Comparison of ENCODE assay signal across 7 cellular contexts in the genomic region with DNA sequence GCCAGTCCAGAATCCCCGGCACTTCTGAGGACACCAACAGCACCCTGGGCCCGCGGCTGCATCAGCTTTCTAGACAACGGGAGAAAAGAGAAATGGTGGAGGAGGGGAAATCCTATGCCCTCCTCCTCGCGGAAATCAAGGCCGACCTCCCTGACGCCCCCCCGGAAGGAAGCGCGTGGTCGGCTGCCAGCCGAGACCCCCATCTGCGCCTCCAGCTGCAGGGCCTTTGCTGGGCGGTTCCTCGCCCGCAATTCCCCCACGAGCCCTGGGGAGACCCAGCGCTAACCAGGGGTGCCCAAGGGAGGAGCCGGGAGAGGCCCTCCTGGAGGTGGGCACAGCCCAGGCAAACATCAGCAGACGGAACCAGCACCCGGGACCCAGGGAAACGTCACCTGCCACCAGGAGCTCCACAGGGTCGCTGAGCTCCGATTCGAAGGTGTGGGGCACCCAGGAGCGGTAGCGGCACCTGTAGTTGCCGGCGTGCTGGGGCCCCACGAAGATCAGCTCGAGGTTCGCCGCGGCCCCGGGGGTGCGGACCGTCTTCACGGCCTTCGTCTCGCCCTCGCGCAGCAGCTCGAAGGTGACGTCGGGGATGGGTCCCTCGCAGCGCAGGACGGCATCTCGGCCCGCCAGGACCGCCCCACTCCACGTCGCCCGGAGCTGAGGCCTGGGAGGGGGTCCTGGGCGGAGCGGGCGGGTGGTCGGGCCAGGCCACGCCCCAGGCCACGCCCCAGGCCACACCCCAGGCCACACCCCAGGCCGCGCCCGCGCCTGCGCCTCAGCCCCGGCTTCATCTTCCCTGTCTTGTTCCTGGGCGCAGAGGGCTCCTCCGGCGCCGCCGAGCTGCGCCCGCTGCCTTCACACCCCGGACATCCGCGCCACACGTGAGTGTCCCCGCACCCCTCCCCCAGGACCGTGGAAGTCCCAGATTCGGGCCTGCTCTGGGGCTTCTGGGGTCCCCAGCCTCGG. TPM values are rescaled to one million over a fixed set of nuclear protein-coding genes. Genes with fewer than 3 reads are reported as not detected.
DNase-seq lines count a peak whose midpoint lies in the region; ATAC-seq, FAIRE-seq and TF ChIP-seq lines count a peak whose summit lies in the region.

No MANE protein-coding gene starts in this region.

- H3K9me3 ChIP-seq in kidney (ENCODE audit: control insufficient read depth in 1 of 2, low read length in 2 of 2), result no peaks in the 10 kb centered on the region

- H3K4me3 ChIP-seq in bronchial epithelial cell (ENCODE audit: low read depth, low read length), result peak overlapping the region; percentile 36
- H3K4me3 ChIP-seq in kidney (ENCODE audit: low read length in 2 of 2), result peak overlapping the region; percentile 44 to 52

- TF ChIP-seq CTCF in VCaP (conservative IDR thresholded peaks at IDR 0.05) (no peak), bronchial epithelial cell (IDR thresholded peaks at IDR 0.05; ENCODE audit: insufficient read depth, low read length, severe bottlenecking) (no peak), kidney (IDR thresholded peaks at IDR 0.05; ENCODE audit: borderline replicate concordance, extremely low read depth, insufficient read depth) (no peak)

- peak overlapping the region in 1 of 2 donors; percentile 7 for H3K9ac ChIP-seq in kidney (ENCODE audit: low read length in 2 of 2)

- H3K27me3 ChIP-seq in bronchial epithelial cell (ENCODE audit: control insufficient read depth, insufficient read depth, low read length), result peaks cover 6% of the 10 kb centered on the region

- DNase-seq in NCI-H2029 (lab: John Stamatoyannopoulos, UW) (peak; percentile 33), bronchial epithelial cell (ENCODE audit: low read depth) (no peak), kidney (peak; percentile 93)
- peak; percentile 73 for DNase-seq in stimulated activated CD4-positive, alpha-beta T cell treated with anti-CD3 and anti-CD28 coated beads, Interleukin-15, amount 100 ng/mL, for 24 hours

- H3K4me1 ChIP-seq in kidney (ENCODE audit: control insufficient read depth in 1 of 2, insufficient read depth in 1 of 2, low read depth in 1 of 2, low read length in 2 of 2), result peaks cover 0 to 8% of the 10 kb centered on the region in 2 donors

- intact Hi-C loops in kidney (cut with DNase I), result no loop called here

- TF ChIP-seq POLR2A in GM15510 (IDR thresholded peaks at IDR 0.05; ENCODE audit: borderline replicate concordance, extremely low read depth, insufficient read length), result peak; percentile 89

- ATAC-seq in HG02678 (IDR thresholded peaks at IDR 0.05; ENCODE audit: unreplicated experiment), result peak; percentile 93

- H3K27ac ChIP-seq in VCaP (peak overlapping the region; percentile 47; the same call in 1 of the 2 replicates), kidney (ENCODE audit: low read depth in 2 of 2, low read length in 2 of 2) (peak overlapping the region; percentile 11 to 37)

- FAIRE-seq in bronchial epithelial cell (lab: Jason Lieb, UNC) (no peak), kidney (lab: Jason Lieb, UNC) (no peak)

- H3K36me3 ChIP-seq in bronchial epithelial cell (ENCODE audit: control insufficient read depth, insufficient read depth, low read length), result no peaks in the 10 kb centered on the region
- H3K36me3 ChIP-seq in kidney (ENCODE audit: control insufficient read depth in 1 of 2, insufficient read depth in 2 of 2, low read length in 2 of 2), result no peaks in the 10 kb centered on the region

RNA-seq across cellular contexts. Expression of gene A1BG, which starts 6.0 kb away (rescaled TPM):
- total RNA-seq in bronchial epithelial cell (2.1 and 4.7 TPM in 2 replicates), kidney (10.9 TPM)
- polyA plus RNA-seq in kidney (ENCODE audit: insufficient read depth, low read depth, low replicate concordance), result 19.0 TPM

RNA-seq across cellular contexts. Expression of gene ZNF497, which starts 15.3 kb away (rescaled TPM):
- 0.53 and 2.2 TPM in 2 replicates for total RNA-seq in bronchial epithelial cell
- 5.0 TPM for total RNA-seq in kidney
- 1.7 TPM for polyA plus RNA-seq in kidney (ENCODE audit: insufficient read depth, low read depth, low replicate concordance)

RNA-seq across cellular contexts. Expression of gene ZSCAN22, which starts 20.5 kb away (rescaled TPM):
- 1.8 and 2.2 TPM in 2 replicates for total RNA-seq in bronchial epithelial cell
- 3.3 TPM for total RNA-seq in kidney
- 1.1 TPM for polyA plus RNA-seq in kidney (ENCODE audit: insufficient read depth, low read depth, low replicate concordance)

RNA-seq across cellular contexts. Expression of gene ZNF837, which starts 33.6 kb away (rescaled TPM):
- total RNA-seq in bronchial epithelial cell (2.4 and 2.6 TPM in 2 replicates), kidney (5.0 TPM)
- 3.6 TPM for polyA plus RNA-seq in kidney (ENCODE audit: insufficient read depth, low read depth, low replicate concordance)

RNA-seq across cellular contexts. Expression of gene RPS5, which starts 39.8 kb away (rescaled TPM):
- 3,518 and 4,823 TPM in 2 replicates for total RNA-seq in bronchial epithelial cell
- total RNA-seq in kidney, result 802 TPM
- polyA plus RNA-seq in kidney (ENCODE audit: insufficient read depth, low read depth, low replicate concordance), result 929 TPM
